9 cellular contexts compared by ENCODE assay signal in the genomic region with DNA sequence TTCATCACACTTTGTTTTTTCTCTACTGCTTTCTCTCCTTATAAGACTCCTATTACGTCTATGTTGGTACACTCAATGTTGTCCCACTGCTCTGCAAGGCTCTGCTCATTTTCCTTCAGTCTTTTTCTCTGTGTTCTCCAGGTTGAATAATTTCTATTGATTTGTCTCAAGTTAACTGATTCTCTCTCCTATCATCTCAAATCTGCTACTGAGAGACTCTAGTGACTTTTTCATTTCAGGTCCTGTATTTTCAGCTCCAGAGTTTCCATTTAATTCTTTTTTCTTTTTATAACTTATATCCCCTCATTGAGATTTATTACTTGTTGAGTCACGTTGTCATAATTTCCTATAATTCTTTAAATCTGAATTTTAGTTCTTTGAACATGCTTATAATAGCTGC.
"Had no signal": no experiment of that assay in that cellular context is flagged by ENCODE, and none has a peak within 500 bp of the region (broad histone marks: within the 10 kb centered on the region; RNA-seq: fewer than 3 reads in every experiment).

No MANE protein-coding gene starts in this region.

- DNase-seq: GM23248, GOT3, H7, H9, HCEC 1CT, HFFc6 had no signal

- ATAC-seq: GM23338, HCT116 had no signal

- H3K4me2 ChIP-seq: GM23338 had no signal

- H3K9ac ChIP-seq: GM23248 had no signal

- H3K9me3 ChIP-seq: HAP-1 had no signal

- H3K4me1 ChIP-seq: HAP-1 had no signal

- H3K27ac ChIP-seq: GM23248 had no signal

- H3K4me3 ChIP-seq: GM23248, GM23338, HAP-1 had no signal

- H2AFZ ChIP-seq: GM23248, GM23338 had no signal

- H3K36me3 ChIP-seq: HAP-1 had no signal
